1 cellular context compared by ENCODE assay signal in the genomic region with DNA sequence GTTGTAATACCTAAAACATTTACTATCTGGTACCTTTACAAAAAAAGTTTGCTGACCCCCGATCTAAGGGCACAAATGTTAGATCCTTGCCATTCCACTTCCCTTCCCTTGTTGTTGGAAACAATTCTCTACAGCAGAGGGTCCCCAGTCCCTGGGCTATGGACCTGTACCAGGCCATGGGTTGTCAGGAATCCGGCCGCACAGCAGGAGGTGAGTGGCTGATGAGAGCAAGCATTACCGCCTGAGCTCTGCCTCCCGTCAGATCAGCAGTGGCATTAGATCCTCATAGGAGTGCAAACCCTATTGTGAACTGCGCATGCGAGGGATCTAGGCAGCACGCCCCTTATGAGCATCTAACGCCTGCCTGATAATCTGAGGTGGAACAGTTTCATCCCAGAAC.
TF ChIP-seq lines count a peak whose summit lies in the region.

No MANE protein-coding gene starts in this region.

TF ChIP-seq in WTC11, 78 proteins besides CTCF, POLR2A, EP300 and RAD21 (continued from another document):
- TF ChIP-seq, protein P1, sequence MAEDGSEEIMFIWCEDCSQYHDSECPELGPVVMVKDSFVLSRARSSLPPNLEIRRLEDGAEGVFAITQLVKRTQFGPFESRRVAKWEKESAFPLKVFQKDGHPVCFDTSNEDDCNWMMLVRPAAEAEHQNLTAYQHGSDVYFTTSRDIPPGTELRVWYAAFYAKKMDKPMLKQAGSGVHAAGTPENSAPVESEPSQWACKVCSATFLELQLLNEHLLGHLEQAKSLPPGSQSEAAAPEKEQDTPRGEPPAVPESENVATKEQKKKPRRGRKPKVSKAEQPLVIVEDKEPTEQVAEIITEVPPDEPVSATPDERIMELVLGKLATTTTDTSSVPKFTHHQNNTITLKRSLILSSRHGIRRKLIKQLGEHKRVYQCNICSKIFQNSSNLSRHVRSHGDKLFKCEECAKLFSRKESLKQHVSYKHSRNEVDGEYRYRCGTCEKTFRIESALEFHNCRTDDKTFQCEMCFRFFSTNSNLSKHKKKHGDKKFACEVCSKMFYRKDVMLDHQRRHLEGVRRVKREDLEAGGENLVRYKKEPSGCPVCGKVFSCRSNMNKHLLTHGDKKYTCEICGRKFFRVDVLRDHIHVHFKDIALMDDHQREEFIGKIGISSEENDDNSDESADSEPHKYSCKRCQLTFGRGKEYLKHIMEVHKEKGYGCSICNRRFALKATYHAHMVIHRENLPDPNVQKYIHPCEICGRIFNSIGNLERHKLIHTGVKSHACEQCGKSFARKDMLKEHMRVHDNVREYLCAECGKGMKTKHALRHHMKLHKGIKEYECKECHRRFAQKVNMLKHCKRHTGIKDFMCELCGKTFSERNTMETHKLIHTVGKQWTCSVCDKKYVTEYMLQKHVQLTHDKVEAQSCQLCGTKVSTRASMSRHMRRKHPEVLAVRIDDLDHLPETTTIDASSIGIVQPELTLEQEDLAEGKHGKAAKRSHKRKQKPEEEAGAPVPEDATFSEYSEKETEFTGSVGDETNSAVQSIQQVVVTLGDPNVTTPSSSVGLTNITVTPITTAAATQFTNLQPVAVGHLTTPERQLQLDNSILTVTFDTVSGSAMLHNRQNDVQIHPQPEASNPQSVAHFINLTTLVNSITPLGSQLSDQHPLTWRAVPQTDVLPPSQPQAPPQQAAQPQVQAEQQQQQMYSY (CRISPR knock-in tag; IDR thresholded peaks at IDR 0.05): no peak
- TF ChIP-seq CBFB (CRISPR knock-in tag; IDR thresholded peaks at IDR 0.05; ENCODE audit: low read depth) (no peak), HMGA2 (CRISPR knock-in tag; IDR thresholded peaks at IDR 0.05) (no peak)
TF ChIP-seq in WTC11: peak in this region for 0.
